ENCODE assay signal across 8 cellular contexts in genomic region chr17:60169921-60170817, GRCh38. TPM values are rescaled to one million over a fixed set of nuclear protein-coding genes. Genes with fewer than 3 reads are reported as not detected.
DNase-seq lines count a peak whose midpoint lies in the region; ATAC-seq lines count a peak whose summit lies in the region.

No MANE protein-coding gene starts in this region.

- no peak overlapping the region for H3K4me3 Mint-ChIP-seq in activated CD8-positive, alpha-beta memory T cell treated with anti-CD3 and anti-CD28 coated beads, Interleukin-2, amount 10 ng/mL, durations not matched to agents 7 days and 5 days
- H3K4me3 Mint-ChIP-seq in T-helper 17 cell = no peak overlapping the region

- H3K27ac ChIP-seq in substantia nigra (ENCODE audit: low read depth, low read length, poor library complexity, severe bottlenecking) = peak overlapping the region; percentile 90

- H3K9me3 ChIP-seq in T-helper 17 cell (ENCODE audit: control insufficient read depth, low read length, poor library complexity, severe bottlenecking) = no peaks in the 10 kb centered on the region

- H3K27me3 Mint-ChIP-seq in activated CD8-positive, alpha-beta memory T cell treated with anti-CD3 and anti-CD28 coated beads, Interleukin-2, amount 10 ng/mL, durations not matched to agents 7 days and 5 days = no peaks in the 10 kb centered on the region
- H3K27me3 Mint-ChIP-seq in T-helper 17 cell = no peaks in the 10 kb centered on the region

- ATAC-seq in activated CD8-positive, alpha-beta memory T cell treated with anti-CD3 and anti-CD28 coated beads, Interleukin-2, amount 10 ng/mL, durations not matched to agents 7 days and 5 days = peak; percentile 69
- ATAC-seq in T-helper 17 cell (peak; percentile 64), left cardiac atrium (peak; percentile 48 to 63), HG02885 (IDR thresholded peaks at IDR 0.05; ENCODE audit: poor library complexity, unreplicated experiment) (no peak), HG03196 (IDR thresholded peaks at IDR 0.05; ENCODE audit: unreplicated experiment) (no peak), HG02798 (IDR thresholded peaks at IDR 0.05; ENCODE audit: poor library complexity, unreplicated experiment) (no peak)

- peak overlapping the region; percentile 50 for H3K27ac Mint-ChIP-seq in activated CD8-positive, alpha-beta memory T cell treated with anti-CD3 and anti-CD28 coated beads, Interleukin-2, amount 10 ng/mL, durations not matched to agents 7 days and 5 days
- H3K27ac Mint-ChIP-seq in T-helper 17 cell = peak overlapping the region; percentile 0

- CTCF ChIA-PET in activated CD8-positive, alpha-beta memory T cell treated with anti-CD3 and anti-CD28 coated beads, Interleukin-2, amount 10 ng/mL, durations not matched to agents 7 days and 5 days (lab: Charles Lee) = interaction anchor here (0.7 to 1.3 kb wide), 2 partner anchors 10 to 28 kb away, joined by 3 to 5 read pairs; no protein-coding TSS in a partner anchor

- DNase-seq in activated CD8-positive, alpha-beta memory T cell treated with anti-CD3 and anti-CD28 coated beads, Interleukin-2, amount 10 ng/mL, durations not matched to agents 7 days and 5 days = peak; percentile 55
- DNase-seq in activated CD8-positive, alpha-beta memory T cell treated with anti-CD3 and anti-CD28 coated beads for 24 hours = no peak
- no peak for DNase-seq in T-helper 17 cell
- peak; percentile 41 for DNase-seq in left cardiac atrium
- peak in 8 of 49 donors; percentile 12 to 61 (median 30) for DNase-seq in substantia nigra (lab: John Stamatoyannopoulos, UW)

- no peaks in the 10 kb centered on the region for H3K9me3 Mint-ChIP-seq in activated CD8-positive, alpha-beta memory T cell treated with anti-CD3 and anti-CD28 coated beads, Interleukin-2, amount 10 ng/mL, durations not matched to agents 7 days and 5 days (ENCODE audit: low read depth)

- intact Hi-C loops in left cardiac atrium (cut with DNase I) = no loop called here

- H3K4me1 Mint-ChIP-seq in activated CD8-positive, alpha-beta memory T cell treated with anti-CD3 and anti-CD28 coated beads, Interleukin-2, amount 10 ng/mL, durations not matched to agents 7 days and 5 days = peaks cover 29% of the 10 kb centered on the region
- peaks cover 25% of the 10 kb centered on the region for H3K4me1 Mint-ChIP-seq in T-helper 17 cell

- H3K36me3 Mint-ChIP-seq in activated CD8-positive, alpha-beta memory T cell treated with anti-CD3 and anti-CD28 coated beads, Interleukin-2, amount 10 ng/mL, durations not matched to agents 7 days and 5 days = no peaks in the 10 kb centered on the region
- H3K36me3 Mint-ChIP-seq in T-helper 17 cell (ENCODE audit: low read depth) = peaks cover 2% of the 10 kb centered on the region

RNA-seq across cellular contexts. Expression of gene CA4, which starts 20.4 kb away (rescaled TPM):
- total RNA-seq in activated CD8-positive, alpha-beta memory T cell treated with anti-CD3 and anti-CD28 coated beads, Interleukin-2, amount 10 ng/mL, durations not matched to agents 7 days and 5 days = not detected
- total RNA-seq in T-helper 17 cell (not detected), left cardiac atrium (10 to 100 TPM in 1 of 2 donors, 1 to 10 TPM in 1; 3.1 to 10.8 TPM)

Comparison
In these comparisons a context has a peak if more than half of its experiments do, and no peak if none do; other contexts are left out.
1. DNase-seq: peak in activated CD8-positive, alpha-beta memory T cell treated with anti-CD3 and anti-CD28 coated beads, Interleukin-2, amount 10 ng/mL, durations not matched to agents 7 days and 5 days (single experiment) and left cardiac atrium (single experiment); none in activated CD8-positive, alpha-beta memory T cell treated with anti-CD3 and anti-CD28 coated beads for 24 hours (single experiment) and T-helper 17 cell (0 of 3).
2. ATAC-seq: peak in activated CD8-positive, alpha-beta memory T cell treated with anti-CD3 and anti-CD28 coated beads, Interleukin-2, amount 10 ng/mL, durations not matched to agents 7 days and 5 days (single experiment), T-helper 17 cell (single experiment) and left cardiac atrium (2 of 2); none in HG02885 (single experiment), HG03196 (single experiment) and HG02798 (single experiment).
3. RNA of gene CA4, which starts 20.4 kb away (total RNA-seq): 3.1 to 10.8 TPM in left cardiac atrium; not detected in activated CD8-positive, alpha-beta memory T cell treated with anti-CD3 and anti-CD28 coated beads, Interleukin-2, amount 10 ng/mL, durations not matched to agents 7 days and 5 days and not detected in T-helper 17 cell; every median in the first group is over 4 times any median in the second.